In genomic region chr1:230067871-230068814, GRCh38 we compare ENCODE assay signal across 8 cellular contexts. TPM values are rescaled to one million over a fixed set of nuclear protein-coding genes. Genes with fewer than 3 reads are reported as not detected.
A peak's percentile ranks its signal among the peaks of the same experiment; 100 is the strongest.
DNase-seq lines count a peak whose midpoint lies in the region; ATAC-seq, FAIRE-seq and TF ChIP-seq lines count a peak whose summit lies in the region.

No MANE protein-coding gene starts in this region.

- peak overlapping the region; percentile 50 to 74 for H3K4me3 ChIP-seq in CD4-positive, alpha-beta memory T cell (ENCODE audit: low read length in 2 of 2)
- H3K4me3 ChIP-seq in ectodermal cell (ENCODE audit: insufficient read depth, low read depth, low read length), result peak overlapping the region; percentile 73
- peak overlapping the region; percentile 78 for H3K4me3 ChIP-seq in lower lobe of right lung

- H3K4me1 ChIP-seq in CD4-positive, alpha-beta memory T cell (ENCODE audit: insufficient read depth, low read length), result peaks cover 21% of the 10 kb centered on the region
- H3K4me1 ChIP-seq in ectodermal cell (ENCODE audit: control insufficient read depth, insufficient read depth, low read length) (peaks cover 17% of the 10 kb centered on the region), lower lobe of right lung (peaks cover 24% of the 10 kb centered on the region)

- H3K9me3 ChIP-seq in CD4-positive, alpha-beta memory T cell (ENCODE audit: control insufficient read depth in 1 of 2, low read length in 2 of 2), result no peaks in the 10 kb centered on the region
- H3K9me3 ChIP-seq in ectodermal cell (ENCODE audit: control insufficient read depth, low read length), result no peaks in the 10 kb centered on the region
- H3K9me3 ChIP-seq in lower lobe of right lung, result no peaks in the 10 kb centered on the region

- no peaks in the 10 kb centered on the region for H3K36me3 ChIP-seq in CD4-positive, alpha-beta memory T cell (ENCODE audit: insufficient read depth, low read length)
- H3K36me3 ChIP-seq in ectodermal cell (ENCODE audit: control insufficient read depth, insufficient read depth, low read length) (no peaks in the 10 kb centered on the region), lower lobe of right lung (no peaks in the 10 kb centered on the region)

- H3K4me1 Mint-ChIP-seq in CD4-positive, alpha-beta memory T cell, result peaks cover 24 to 41% (median 29%) of the 10 kb centered on the region in 4 donors
- H3K4me1 Mint-ChIP-seq in stimulated activated naive B cell treated with anti-CD40 and anti-IgM and Interleukin-4, amounts not matched to agents 10 μg/mL and 1 μg/mL and 100 μg/mL, for 72 hours, result peaks cover 36 to 57% of the 10 kb centered on the region in 2 donors

- no peak for FAIRE-seq in HTR-8/SVneo (lab: Jason Lieb, UNC)

- peaks cover 0 to 6% of the 10 kb centered on the region in 2 donors for H3K36me3 Mint-ChIP-seq in CD4-positive, alpha-beta memory T cell
- peaks cover 2 to 11% of the 10 kb centered on the region in 2 donors for H3K36me3 Mint-ChIP-seq in stimulated activated naive B cell treated with anti-CD40 and anti-IgM and Interleukin-4, amounts not matched to agents 10 μg/mL and 1 μg/mL and 100 μg/mL, for 72 hours

- POLR2A ChIA-PET in CD4-positive, alpha-beta memory T cell (lab: Charles Lee; ENCODE audit: partially characterized antibody), result no interaction called here

- DNase-seq in CD4-positive, alpha-beta memory T cell, result peak; percentile 17 to 49 (median 18)
- DNase-seq in HT-29 (ENCODE audit: low spot score) (peak; percentile 47), lower lobe of right lung (peak; percentile 62), HTR-8/SVneo (ENCODE audit: insufficient read length, low spot score) (no peak)
- DNase-seq in activated CD4-positive, alpha-beta T cell treated with anti-CD3 and anti-CD28 coated beads for 48 hours, result peak; percentile 42
- peak; percentile 42 for DNase-seq in stimulated activated naive B cell treated with anti-CD40 and anti-IgM and Interleukin-4, amounts not matched to agents 10 μg/mL and 1 μg/mL and 100 μg/mL, for 72 hours

- WGBS in ectodermal cell, 2 experiments, result 1 to 2% methylated on average over 65 of the region's 65 CpGs

- no peaks in the 10 kb centered on the region for H3K27me3 Mint-ChIP-seq in CD4-positive, alpha-beta memory T cell
- no peaks in the 10 kb centered on the region for H3K27me3 Mint-ChIP-seq in stimulated activated naive B cell treated with anti-CD40 and anti-IgM and Interleukin-4, amounts not matched to agents 10 μg/mL and 1 μg/mL and 100 μg/mL, for 72 hours

- H3K9me3 Mint-ChIP-seq in CD4-positive, alpha-beta memory T cell, result peaks cover 0 to 4% (median 0%) of the 10 kb centered on the region in 8 donors
- H3K9me3 Mint-ChIP-seq in stimulated activated naive B cell treated with anti-CD40 and anti-IgM and Interleukin-4, amounts not matched to agents 10 μg/mL and 1 μg/mL and 100 μg/mL, for 72 hours, result no peaks in the 10 kb centered on the region

- intact Hi-C loops in CD4-positive, alpha-beta memory T cell (cut with micrococcal nuclease), result loop anchor here (1.0 to 2.0 kb wide), 2 partner anchors 37 to 442 kb away; partner anchors contain the start of genes TAF5L and URB2
- intact Hi-C loops in lower lobe of right lung (cut with DNase I), result no loop called here

- peak overlapping the region; percentile 50 for H3K27ac ChIP-seq in CD4-positive, alpha-beta memory T cell (ENCODE audit: low read depth, low read length)
- H3K27ac ChIP-seq in ectodermal cell (ENCODE audit: insufficient read depth, low read depth, low read length, poor library complexity, severe bottlenecking) (no peak overlapping the region), lower lobe of right lung (peak overlapping the region; percentile 84)

- peak overlapping the region; percentile 87 to 94 (median 90) for H3K4me3 Mint-ChIP-seq in CD4-positive, alpha-beta memory T cell
- peak overlapping the region; percentile 94 to 98 for H3K4me3 Mint-ChIP-seq in stimulated activated naive B cell treated with anti-CD40 and anti-IgM and Interleukin-4, amounts not matched to agents 10 μg/mL and 1 μg/mL and 100 μg/mL, for 72 hours

- CTCF ChIA-PET in CD4-positive, alpha-beta memory T cell (lab: Charles Lee; ENCODE audit: partially characterized antibody), result no interaction called here

- peak overlapping the region; percentile 70 to 89 (median 79) for H3K27ac Mint-ChIP-seq in CD4-positive, alpha-beta memory T cell
- H3K27ac Mint-ChIP-seq in stimulated activated naive B cell treated with anti-CD40 and anti-IgM and Interleukin-4, amounts not matched to agents 10 μg/mL and 1 μg/mL and 100 μg/mL, for 72 hours, result peak overlapping the region; percentile 97

- no peaks in the 10 kb centered on the region for H3K27me3 ChIP-seq in CD4-positive, alpha-beta memory T cell (ENCODE audit: insufficient read depth, low read length)
- peaks cover 16% of the 10 kb centered on the region for H3K27me3 ChIP-seq in ectodermal cell (ENCODE audit: control insufficient read depth, insufficient read depth, low read length, poor library complexity, severe bottlenecking)
- H3K27me3 ChIP-seq in lower lobe of right lung (ENCODE audit: low read depth), result no peaks in the 10 kb centered on the region

- TF ChIP-seq CTCF in lower lobe of right lung (IDR thresholded peaks at IDR 0.05), result no peak

- ATAC-seq in lower lobe of right lung (peak; percentile 56 to 64), GM18498 (IDR thresholded peaks at IDR 0.05; ENCODE audit: unreplicated experiment) (no peak)
- peak in 1 of 2 donors; percentile 33 for ATAC-seq in stimulated activated naive B cell treated with anti-CD40 and anti-IgM and Interleukin-4, amounts not matched to agents 10 μg/mL and 1 μg/mL and 100 μg/mL, for 72 hours (replicated peaks)

RNA-seq across cellular contexts. Expression of gene GALNT2, which starts 1.1 kb away (rescaled TPM):
- 10 to 100 TPM; 18.9 to 20.9 TPM for total RNA-seq in CD4-positive, alpha-beta memory T cell
- polyA plus RNA-seq in CD4-positive, alpha-beta memory T cell, result 10 to 100 TPM; 11.5 to 12.6 TPM
- total RNA-seq in HT-29 (2014; rRNA removed; shearing (Covaris generic)), result 23.6 and 25.5 TPM in 2 replicates
- 91.9 TPM for polyA plus RNA-seq in ectodermal cell (2013, experiment 1 of 4)
- polyA plus RNA-seq in ectodermal cell (2013, experiment 2 of 4), result 95.0 TPM
- polyA plus RNA-seq in ectodermal cell (2013, experiment 3 of 4), result 69.4 TPM
- polyA plus RNA-seq in ectodermal cell (2013, experiment 4 of 4), result 76.2 TPM
- 48.0 TPM for total RNA-seq in lower lobe of right lung
